In the genomic region with DNA sequence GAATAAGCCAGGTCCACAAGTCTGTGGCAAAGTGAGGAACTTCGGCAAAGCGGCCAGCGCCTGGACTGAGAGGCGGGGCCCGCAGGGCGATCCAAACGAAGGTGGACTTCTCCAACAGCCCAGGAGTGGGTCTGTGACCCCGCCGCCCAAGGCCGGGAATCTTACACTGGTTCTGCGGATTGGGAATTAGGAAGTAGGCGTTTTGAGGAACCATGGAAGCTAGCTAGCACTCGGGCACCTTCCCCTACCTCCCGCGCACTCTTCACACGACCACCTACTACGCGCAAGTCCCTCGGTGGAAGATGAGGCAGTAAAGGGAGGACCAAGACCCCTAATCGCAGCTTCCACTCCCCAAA, we compare ENCODE assay signal across 1 cellular context.
TF ChIP-seq lines count a peak whose summit lies in the region.

No MANE protein-coding gene starts in this region.

TF ChIP-seq in HEK293, 187 proteins besides CTCF, POLR2A, EP300 and RAD21 (continued from another document):
- TF ChIP-seq, protein P1, sequence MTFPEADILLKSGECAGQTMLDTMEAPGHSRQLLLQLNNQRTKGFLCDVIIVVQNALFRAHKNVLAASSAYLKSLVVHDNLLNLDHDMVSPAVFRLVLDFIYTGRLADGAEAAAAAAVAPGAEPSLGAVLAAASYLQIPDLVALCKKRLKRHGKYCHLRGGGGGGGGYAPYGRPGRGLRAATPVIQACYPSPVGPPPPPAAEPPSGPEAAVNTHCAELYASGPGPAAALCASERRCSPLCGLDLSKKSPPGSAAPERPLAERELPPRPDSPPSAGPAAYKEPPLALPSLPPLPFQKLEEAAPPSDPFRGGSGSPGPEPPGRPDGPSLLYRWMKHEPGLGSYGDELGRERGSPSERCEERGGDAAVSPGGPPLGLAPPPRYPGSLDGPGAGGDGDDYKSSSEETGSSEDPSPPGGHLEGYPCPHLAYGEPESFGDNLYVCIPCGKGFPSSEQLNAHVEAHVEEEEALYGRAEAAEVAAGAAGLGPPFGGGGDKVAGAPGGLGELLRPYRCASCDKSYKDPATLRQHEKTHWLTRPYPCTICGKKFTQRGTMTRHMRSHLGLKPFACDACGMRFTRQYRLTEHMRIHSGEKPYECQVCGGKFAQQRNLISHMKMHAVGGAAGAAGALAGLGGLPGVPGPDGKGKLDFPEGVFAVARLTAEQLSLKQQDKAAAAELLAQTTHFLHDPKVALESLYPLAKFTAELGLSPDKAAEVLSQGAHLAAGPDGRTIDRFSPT (tag by site-specific recombination; IDR thresholded peaks at IDR 0.05) = no peak
- TF ChIP-seq GLIS2 (tag by site-specific recombination; IDR thresholded peaks at IDR 0.05) = no peak
- no peak for TF ChIP-seq ZNF621 (tag by site-specific recombination; IDR thresholded peaks at IDR 0.05)
- TF ChIP-seq, protein P2, sequence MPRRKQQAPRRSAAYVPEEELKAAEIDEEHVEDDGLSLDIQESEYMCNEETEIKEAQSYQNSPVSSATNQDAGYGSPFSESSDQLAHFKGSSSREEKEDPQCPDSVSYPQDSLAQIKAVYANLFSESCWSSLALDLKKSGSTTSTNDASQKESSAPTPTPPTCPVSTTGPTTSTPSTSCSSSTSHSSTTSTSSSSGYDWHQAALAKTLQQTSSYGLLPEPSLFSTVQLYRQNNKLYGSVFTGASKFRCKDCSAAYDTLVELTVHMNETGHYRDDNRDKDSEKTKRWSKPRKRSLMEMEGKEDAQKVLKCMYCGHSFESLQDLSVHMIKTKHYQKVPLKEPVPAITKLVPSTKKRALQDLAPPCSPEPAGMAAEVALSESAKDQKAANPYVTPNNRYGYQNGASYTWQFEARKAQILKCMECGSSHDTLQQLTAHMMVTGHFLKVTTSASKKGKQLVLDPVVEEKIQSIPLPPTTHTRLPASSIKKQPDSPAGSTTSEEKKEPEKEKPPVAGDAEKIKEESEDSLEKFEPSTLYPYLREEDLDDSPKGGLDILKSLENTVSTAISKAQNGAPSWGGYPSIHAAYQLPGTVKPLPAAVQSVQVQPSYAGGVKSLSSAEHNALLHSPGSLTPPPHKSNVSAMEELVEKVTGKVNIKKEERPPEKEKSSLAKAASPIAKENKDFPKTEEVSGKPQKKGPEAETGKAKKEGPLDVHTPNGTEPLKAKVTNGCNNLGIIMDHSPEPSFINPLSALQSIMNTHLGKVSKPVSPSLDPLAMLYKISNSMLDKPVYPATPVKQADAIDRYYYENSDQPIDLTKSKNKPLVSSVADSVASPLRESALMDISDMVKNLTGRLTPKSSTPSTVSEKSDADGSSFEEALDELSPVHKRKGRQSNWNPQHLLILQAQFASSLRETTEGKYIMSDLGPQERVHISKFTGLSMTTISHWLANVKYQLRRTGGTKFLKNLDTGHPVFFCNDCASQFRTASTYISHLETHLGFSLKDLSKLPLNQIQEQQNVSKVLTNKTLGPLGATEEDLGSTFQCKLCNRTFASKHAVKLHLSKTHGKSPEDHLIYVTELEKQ (tag by site-specific recombination; IDR thresholded peaks at IDR 0.05; ENCODE audit: borderline replicate concordance) = no peak
- TF ChIP-seq, protein P3, sequence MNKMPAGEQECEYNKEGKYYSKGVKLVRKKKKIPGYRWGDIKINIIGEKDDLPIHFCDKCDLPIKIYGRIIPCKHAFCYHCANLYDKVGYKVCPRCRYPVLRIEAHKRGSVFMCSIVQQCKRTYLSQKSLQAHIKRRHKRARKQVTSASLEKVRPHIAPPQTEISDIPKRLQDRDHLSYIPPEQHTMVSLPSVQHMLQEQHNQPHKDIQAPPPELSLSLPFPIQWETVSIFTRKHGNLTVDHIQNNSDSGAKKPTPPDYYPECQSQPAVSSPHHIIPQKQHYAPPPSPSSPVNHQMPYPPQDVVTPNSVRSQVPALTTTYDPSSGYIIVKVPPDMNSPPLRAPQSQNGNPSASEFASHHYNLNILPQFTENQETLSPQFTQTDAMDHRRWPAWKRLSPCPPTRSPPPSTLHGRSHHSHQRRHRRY (tag by site-specific recombination; IDR thresholded peaks at IDR 0.05) = no peak
- TF ChIP-seq, protein P4, sequence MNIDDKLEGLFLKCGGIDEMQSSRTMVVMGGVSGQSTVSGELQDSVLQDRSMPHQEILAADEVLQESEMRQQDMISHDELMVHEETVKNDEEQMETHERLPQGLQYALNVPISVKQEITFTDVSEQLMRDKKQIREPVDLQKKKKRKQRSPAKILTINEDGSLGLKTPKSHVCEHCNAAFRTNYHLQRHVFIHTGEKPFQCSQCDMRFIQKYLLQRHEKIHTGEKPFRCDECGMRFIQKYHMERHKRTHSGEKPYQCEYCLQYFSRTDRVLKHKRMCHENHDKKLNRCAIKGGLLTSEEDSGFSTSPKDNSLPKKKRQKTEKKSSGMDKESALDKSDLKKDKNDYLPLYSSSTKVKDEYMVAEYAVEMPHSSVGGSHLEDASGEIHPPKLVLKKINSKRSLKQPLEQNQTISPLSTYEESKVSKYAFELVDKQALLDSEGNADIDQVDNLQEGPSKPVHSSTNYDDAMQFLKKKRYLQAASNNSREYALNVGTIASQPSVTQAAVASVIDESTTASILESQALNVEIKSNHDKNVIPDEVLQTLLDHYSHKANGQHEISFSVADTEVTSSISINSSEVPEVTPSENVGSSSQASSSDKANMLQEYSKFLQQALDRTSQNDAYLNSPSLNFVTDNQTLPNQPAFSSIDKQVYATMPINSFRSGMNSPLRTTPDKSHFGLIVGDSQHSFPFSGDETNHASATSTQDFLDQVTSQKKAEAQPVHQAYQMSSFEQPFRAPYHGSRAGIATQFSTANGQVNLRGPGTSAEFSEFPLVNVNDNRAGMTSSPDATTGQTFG (tag by site-specific recombination; IDR thresholded peaks at IDR 0.05; ENCODE audit: borderline replicate concordance) = no peak
- TF ChIP-seq ZBTB1 (tag by site-specific recombination; IDR thresholded peaks at IDR 0.05) = no peak
- TF ChIP-seq, protein P5, sequence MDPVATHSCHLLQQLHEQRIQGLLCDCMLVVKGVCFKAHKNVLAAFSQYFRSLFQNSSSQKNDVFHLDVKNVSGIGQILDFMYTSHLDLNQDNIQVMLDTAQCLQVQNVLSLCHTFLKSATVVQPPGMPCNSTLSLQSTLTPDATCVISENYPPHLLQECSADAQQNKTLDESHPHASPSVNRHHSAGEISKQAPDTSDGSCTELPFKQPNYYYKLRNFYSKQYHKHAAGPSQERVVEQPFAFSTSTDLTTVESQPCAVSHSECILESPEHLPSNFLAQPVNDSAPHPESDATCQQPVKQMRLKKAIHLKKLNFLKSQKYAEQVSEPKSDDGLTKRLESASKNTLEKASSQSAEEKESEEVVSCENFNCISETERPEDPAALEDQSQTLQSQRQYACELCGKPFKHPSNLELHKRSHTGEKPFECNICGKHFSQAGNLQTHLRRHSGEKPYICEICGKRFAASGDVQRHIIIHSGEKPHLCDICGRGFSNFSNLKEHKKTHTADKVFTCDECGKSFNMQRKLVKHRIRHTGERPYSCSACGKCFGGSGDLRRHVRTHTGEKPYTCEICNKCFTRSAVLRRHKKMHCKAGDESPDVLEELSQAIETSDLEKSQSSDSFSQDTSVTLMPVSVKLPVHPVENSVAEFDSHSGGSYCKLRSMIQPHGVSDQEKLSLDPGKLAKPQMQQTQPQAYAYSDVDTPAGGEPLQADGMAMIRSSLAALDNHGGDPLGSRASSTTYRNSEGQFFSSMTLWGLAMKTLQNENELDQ (tag by site-specific recombination; IDR thresholded peaks at IDR 0.05; ENCODE audit: low read depth) = no peak
